14 cellular contexts compared by ENCODE assay signal in genomic region chr2:202009563-202009962, GRCh38. TPM values are rescaled to one million over a fixed set of nuclear protein-coding genes. Genes with fewer than 3 reads are reported as not detected.
DNase-seq lines count a peak whose midpoint lies in the region; ATAC-seq and TF ChIP-seq lines count a peak whose summit lies in the region.
"Had no signal": no experiment of that assay in that cellular context is flagged by ENCODE, and none has a peak within 500 bp of the region (broad histone marks: within the 10 kb centered on the region; RNA-seq: fewer than 3 reads in every experiment).

No MANE protein-coding gene starts in this region.

- H3K27me3 ChIP-seq in right atrium auricular region (no peaks in the 10 kb centered on the region), muscle layer of duodenum (ENCODE audit: low read depth, low read length) (no peaks in the 10 kb centered on the region), gastrocnemius medialis (no peaks in the 10 kb centered on the region), SK-N-SH (ENCODE audit: insufficient read depth) (no peaks in the 10 kb centered on the region)
- no peaks in the 10 kb centered on the region for H3K27me3 ChIP-seq in CD4-positive, alpha-beta T cell (ENCODE audit: control insufficient read depth, insufficient read depth, low read length)

- POLR2A ChIA-PET in CD4-positive, alpha-beta T cell (lab: Charles Lee) = no interaction called here
- POLR2A ChIA-PET in SK-N-SH (lab: Yijun Ruan, JAX) = interaction anchor here (1.1 kb wide), 1 partner anchor 13 kb away, joined by 3 read pairs; no protein-coding TSS in a partner anchor

- TF ChIP-seq POLR2A in gastrocnemius medialis (IDR thresholded peaks at IDR 0.05) = no peak

- H3K36me3 ChIP-seq in right atrium auricular region (no peaks in the 10 kb centered on the region), muscle layer of duodenum (ENCODE audit: control insufficient read depth in 1 of 2, insufficient read depth in 2 of 2, low read length in 2 of 2) (no peaks in the 10 kb centered on the region), gastrocnemius medialis (no peaks in the 10 kb centered on the region), SK-N-SH (replicated peaks in 1 of 2; ENCODE audit: control insufficient read depth in 1 of 2, insufficient read depth in 2 of 2, low read length in 1 of 2) (no peaks in the 10 kb centered on the region)
- H3K36me3 ChIP-seq: HAP-1 had no signal

- no peak overlapping the region for H3K4me3 ChIP-seq in right atrium auricular region
- H3K4me3 ChIP-seq in muscle layer of duodenum (ENCODE audit: low read depth in 1 of 2, low read length in 2 of 2) = no peak overlapping the region
- H3K4me3 ChIP-seq in gastrocnemius medialis = peak overlapping the region in 1 of 4 donors; percentile 13
- H3K4me3 ChIP-seq in SK-N-SH (ENCODE audit: low read depth in 2 of 2, low read length in 1 of 2) = no peak overlapping the region
- H3K4me3 ChIP-seq: HAP-1 had no signal

- no peaks in the 10 kb centered on the region for H3K79me2 ChIP-seq in SK-N-SH (ENCODE audit: insufficient read depth)

- H3K9me3 Mint-ChIP-seq in CD4-positive, alpha-beta T cell = no peaks in the 10 kb centered on the region
- H3K9me3 Mint-ChIP-seq: CD8-positive, alpha-beta T cell had no signal

- H3K27ac ChIP-seq in right atrium auricular region (peak overlapping the region; percentile 57 to 81), muscle layer of duodenum (ENCODE audit: low read length) (peak overlapping the region; percentile 19), gastrocnemius medialis (peak overlapping the region; percentile 76 to 86 (median 81)), SK-N-SH (ENCODE audit: low read depth in 2 of 2, low read length in 1 of 2) (peak overlapping the region in 1 of 2 experiments; percentile 89; a peak in 2 of 4 replicates)
- no peak overlapping the region for H3K27ac ChIP-seq in CD4-positive, alpha-beta T cell (ENCODE audit: low read depth, low read length)
- H3K27ac ChIP-seq: C4-2B had no signal

- no peak overlapping the region for H3K4me2 ChIP-seq in SK-N-SH

- no peak overlapping the region for H3K27ac Mint-ChIP-seq in CD4-positive, alpha-beta T cell
- H3K27ac Mint-ChIP-seq: B cell; CD8-positive, alpha-beta T cell had no signal

- CTCF ChIA-PET in CD4-positive, alpha-beta T cell (lab: Charles Lee) = no interaction called here
- CTCF ChIA-PET in SK-N-SH (lab: Yijun Ruan, JAX) = interaction anchor here (2.1 kb wide), 1 partner anchor 149 kb away, joined by 11 read pairs; no protein-coding TSS in a partner anchor

- TF ChIP-seq CTCF in right atrium auricular region (IDR thresholded peaks at IDR 0.05) = no peak
- no peak for TF ChIP-seq CTCF in gastrocnemius medialis (IDR thresholded peaks at IDR 0.05 in 4 of 5, conservative IDR thresholded peaks at IDR 0.05 in 1 of 5)
- TF ChIP-seq CTCF in CD4-positive, alpha-beta T cell (IDR thresholded peaks at IDR 0.05) = no peak
- no peak for TF ChIP-seq CTCF in SK-N-SH (IDR thresholded peaks at IDR 0.05)

- H3K9me3 ChIP-seq in right atrium auricular region (no peaks in the 10 kb centered on the region), muscle layer of duodenum (ENCODE audit: control insufficient read depth in 1 of 2, low read length in 2 of 2) (no peaks in the 10 kb centered on the region), gastrocnemius medialis (no peaks in the 10 kb centered on the region), SK-N-SH (no peaks in the 10 kb centered on the region)
- H3K9me3 ChIP-seq in CD4-positive, alpha-beta T cell (ENCODE audit: control insufficient read depth, low read length) = no peaks in the 10 kb centered on the region
- H3K9me3 ChIP-seq: HAP-1 had no signal

- no peaks in the 10 kb centered on the region for H3K9me2 ChIP-seq in SK-N-SH

- intact Hi-C loops in Right ventricle myocardium superior (cut with DNase I) = no loop called here
- intact Hi-C loops in gastrocnemius medialis (cut with DNase I; ENCODE audit: low total_unique reads) = no loop called here
- intact Hi-C loops in CD4-positive, alpha-beta T cell (cut with DNase I, micrococcal nuclease) = loop anchor here in 1 of 2 experiments (5.0 kb wide), 1 partner anchor 48 kb away; no protein-coding TSS in a partner anchor

- H3K4me3 Mint-ChIP-seq in CD4-positive, alpha-beta T cell = no peak overlapping the region
- H3K4me3 Mint-ChIP-seq: B cell; CD8-positive, alpha-beta T cell had no signal

- DNase-seq in right atrium auricular region (ENCODE audit: low spot score) (no peak), Right ventricle myocardium superior (no peak), gastrocnemius medialis (no peak), SK-N-SH (no peak)
- DNase-seq in CD4-positive, alpha-beta T cell = no peak
- DNase-seq: CD8-positive, alpha-beta T cell; COR-L47; DND-41; GDM1 had no signal

- H3K4me1 ChIP-seq in right atrium auricular region = peaks cover 0 to 8% of the 10 kb centered on the region in 2 donors
- H3K4me1 ChIP-seq in muscle layer of duodenum (ENCODE audit: control insufficient read depth in 1 of 2, insufficient read depth in 2 of 2, low read length in 2 of 2) = peaks cover 6 to 8% of the 10 kb centered on the region in 2 donors
- peaks cover 5 to 14% of the 10 kb centered on the region in 2 donors for H3K4me1 ChIP-seq in gastrocnemius medialis
- peaks cover 6 to 31% of the 10 kb centered on the region in 2 experiments; a peak in 3 of 4 replicates for H3K4me1 ChIP-seq in SK-N-SH (ENCODE audit: control insufficient read depth in 1 of 2, insufficient read depth in 2 of 2, low read depth in 1 of 2, low read length in 1 of 2)
- H3K4me1 ChIP-seq: HAP-1 had no signal

- peaks cover 1% of the 10 kb centered on the region for H3F3A ChIP-seq in SK-N-SH (replicated peaks; ENCODE audit: insufficient read depth)

- WGBS in SK-N-SH (ENCODE audit: low lambda C conversion rate) = 92% methylated on average over 7 of the region's 7 CpGs

- H4K20me1 ChIP-seq in SK-N-SH (ENCODE audit: insufficient read depth) = no peaks in the 10 kb centered on the region

- H2AFZ ChIP-seq in SK-N-SH (ENCODE audit: low read depth) = no peak overlapping the region

- no peaks in the 10 kb centered on the region for H3K36me3 Mint-ChIP-seq in CD4-positive, alpha-beta T cell (ENCODE audit: low read depth)
- H3K36me3 Mint-ChIP-seq: CD8-positive, alpha-beta T cell had no signal

- ATAC-seq in Right ventricle myocardium superior (ENCODE audit: poor library complexity) (no peak), gastrocnemius medialis (peak in 1 of 2 donors; percentile 61), HG03159 (IDR thresholded peaks at IDR 0.05; ENCODE audit: unreplicated experiment) (no peak)
- no peak for ATAC-seq in CD4-positive, alpha-beta T cell (ENCODE audit: poor library complexity)
- ATAC-seq: CD8-positive, alpha-beta T cell had no signal

- no peak for TF ChIP-seq EP300 in SK-N-SH (IDR thresholded peaks at IDR 0.05; ENCODE audit: borderline replicate concordance in 1 of 2, low read depth in 1 of 2, low read length in 1 of 2)

- H3K27me3 Mint-ChIP-seq in CD4-positive, alpha-beta T cell = peaks cover 35% of the 10 kb centered on the region

- in situ Hi-C loops in gastrocnemius medialis (cut with MboI; ENCODE audit: low sequenced_read_pairs in 4 of 4) = no loop called here

- no peaks in the 10 kb centered on the region for H3K4me1 Mint-ChIP-seq in CD4-positive, alpha-beta T cell (ENCODE audit: low read depth)

- no peak overlapping the region for H3K9ac ChIP-seq in SK-N-SH

- TF ChIP-seq RAD21 in SK-N-SH (IDR thresholded peaks at IDR 0.05; ENCODE audit: low read length) = no peak

TF ChIP-seq in SK-N-SH, 30 proteins besides CTCF, POLR2A, EP300 and RAD21:
- TF ChIP-seq FOSL2 (IDR thresholded peaks at IDR 0.05; ENCODE audit: borderline replicate concordance, low read depth) (no peak), RFX5 (IDR thresholded peaks at IDR 0.05; ENCODE audit: low read length) (no peak), FOXJ3 (CRISPR knock-in tag; IDR thresholded peaks at IDR 0.05) (no peak), SIN3A (IDR thresholded peaks at IDR 0.05; ENCODE audit: borderline replicate concordance, low read depth, low read length) (no peak), RXRA (IDR thresholded peaks at IDR 0.05; ENCODE audit: borderline replicate concordance, low read depth) (no peak), ZBTB33 (IDR thresholded peaks at IDR 0.05; ENCODE audit: borderline replicate concordance, low read depth) (no peak)

RNA-seq across cellular contexts. Expression of gene FZD7, which starts 24.1 kb away (rescaled TPM):
- total RNA-seq in right atrium auricular region (10 to 100 TPM; 14.1 to 24.5 TPM), Right ventricle myocardium superior (25.3 TPM), gastrocnemius medialis (1 to 10 TPM; 4.4 to 9.4 (median 6.4) TPM)
- total RNA-seq in CD4-positive, alpha-beta T cell = under 1 TPM; 0.17 to 0.25 TPM
- polyA plus RNA-seq in SK-N-SH (2012; rRNA removed) = 16.1 and 19.7 TPM in 2 replicates
- 17.1 and 21.4 TPM in 2 replicates for polyA plus RNA-seq in SK-N-SH (2012; cell fraction: cytosol; rRNA removed)
- 12.2 and 15.3 TPM in 2 replicates for polyA plus RNA-seq in SK-N-SH (2012; cell fraction: nucleus; rRNA removed)

Comparison
In these comparisons a context has a peak if more than half of its experiments do, and no peak if none do; other contexts are left out.
1. RNA of gene FZD7, which starts 24.1 kb away (total RNA-seq): 25.3 TPM in Right ventricle myocardium superior (single experiment), 14.1 to 24.5 TPM in right atrium auricular region and 4.4 to 9.4 TPM in gastrocnemius medialis; 0.17 to 0.25 TPM in CD4-positive, alpha-beta T cell; every median in the first group is over 4 times any median in the second.